1 cellular context compared by ENCODE assay signal in the genomic region with DNA sequence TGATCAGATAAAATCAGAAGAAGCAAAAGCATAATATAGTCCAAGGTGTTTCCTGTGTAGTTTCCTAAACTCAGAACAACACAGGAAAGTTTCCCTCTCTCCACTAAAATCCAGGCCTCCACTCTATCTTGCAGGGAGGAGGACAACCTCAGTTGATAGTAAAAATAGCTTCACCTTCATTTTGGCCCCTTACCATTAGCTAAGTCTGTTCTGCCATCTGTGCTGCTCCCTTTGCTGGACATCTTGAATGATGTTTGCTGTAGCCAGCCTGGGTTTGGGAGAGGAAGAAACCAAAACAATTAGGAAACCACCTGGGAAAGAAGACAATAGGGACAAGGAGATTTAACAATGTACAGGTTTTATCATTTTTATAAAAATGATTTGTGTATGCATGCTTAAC.
TF ChIP-seq lines count a peak whose summit lies in the region.

No MANE protein-coding gene starts in this region.

TF ChIP-seq in GM23338, 12 proteins besides CTCF, POLR2A, EP300 and RAD21 (continued from another document):
- no peak for TF ChIP-seq JUNB (IDR thresholded peaks at IDR 0.05; ENCODE audit: unreplicated experiment)
- no peak for TF ChIP-seq POLR2AphosphoS5 (IDR thresholded peaks at IDR 0.05; ENCODE audit: low read depth)
TF ChIP-seq in GM23338: peak in this region for 0.
